ENCODE assay signal across 9 cellular contexts in the genomic region with DNA sequence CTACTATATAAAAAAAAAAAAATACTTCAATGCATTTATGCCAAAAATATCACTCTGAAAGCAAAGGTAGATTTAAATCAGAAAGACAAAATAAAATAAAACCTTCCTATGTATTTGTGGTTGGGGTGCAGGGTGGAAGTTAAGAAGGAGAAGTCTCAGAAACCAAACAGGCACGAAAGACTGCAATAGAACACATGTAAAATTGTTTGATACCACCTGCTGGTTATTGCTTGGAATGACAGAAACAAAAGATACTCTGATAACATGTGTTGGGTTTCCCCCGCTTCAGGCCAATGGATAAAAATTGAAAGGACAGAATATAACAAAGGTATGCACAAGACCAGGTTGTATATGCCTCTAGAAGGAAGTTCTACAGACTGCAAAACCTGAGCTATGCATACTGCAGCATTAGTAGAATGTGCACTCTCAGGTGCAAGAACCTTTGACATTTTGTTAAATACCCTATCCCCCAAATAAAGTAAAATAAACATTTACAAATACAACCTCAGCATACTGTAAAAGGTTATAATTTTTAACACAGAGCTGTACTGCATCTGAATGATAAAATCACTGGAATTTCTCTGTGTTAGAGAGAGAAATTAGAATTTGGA.
A peak's percentile ranks its signal among the peaks of the same experiment; 100 is the strongest.
DNase-seq lines count a peak whose midpoint lies in the region; ATAC-seq and TF ChIP-seq lines count a peak whose summit lies in the region.
"Had no signal": no experiment of that assay in that cellular context is flagged by ENCODE, and none has a peak within 500 bp of the region (broad histone marks: within the 10 kb centered on the region; RNA-seq: fewer than 3 reads in every experiment).

No MANE protein-coding gene starts in this region.

- TF ChIP-seq CTCF in GM12875 (IDR thresholded peaks at IDR 0.05; ENCODE audit: borderline replicate concordance, insufficient read depth, low read depth, low read length) = peak; percentile 49; the same call in 1 of the 2 replicates
- peak; percentile 50 for TF ChIP-seq CTCF in LNCaP clone FGC (IDR thresholded peaks at IDR 0.05; ENCODE audit: control insufficient read depth, extremely low read depth, insufficient read depth)
- TF ChIP-seq CTCF in adrenal gland (IDR thresholded peaks at IDR 0.05) = peak; percentile 28 to 54 (median 42)

- no peaks in the 10 kb centered on the region for H3K4me1 ChIP-seq in adrenal gland (replicated peaks in 1 of 2)

- no peaks in the 10 kb centered on the region for H3K4me1 Mint-ChIP-seq in activated naive CD8-positive, alpha-beta T cell treated with anti-CD3 and anti-CD28 coated beads for 36 hours
- no peaks in the 10 kb centered on the region for H3K4me1 Mint-ChIP-seq in activated CD8-positive, alpha-beta T cell treated with anti-CD3 and anti-CD28 coated beads, Interleukin-2, amount 10 ng/mL, durations not matched to agents 7 days and 5 days (ENCODE audit: low read depth)

- peak; percentile 91 for ATAC-seq in GM21723 (IDR thresholded peaks at IDR 0.05; ENCODE audit: unreplicated experiment)
- no peak for ATAC-seq in activated CD8-positive, alpha-beta T cell treated with anti-CD3 and anti-CD28 coated beads, Interleukin-2, amount 10 ng/mL, durations not matched to agents 7 days and 5 days

- H3K36me3 ChIP-seq in adrenal gland (replicated peaks in 1 of 2) = no peaks in the 10 kb centered on the region

- CTCF ChIA-PET in activated CD8-positive, alpha-beta T cell treated with anti-CD3 and anti-CD28 coated beads, Interleukin-2, amount 10 ng/mL, durations not matched to agents 7 days and 5 days (lab: Charles Lee) = no interaction called here

- no peak overlapping the region for H3K27ac ChIP-seq in adrenal gland

- H3K27me3 ChIP-seq in adrenal gland = no peaks in the 10 kb centered on the region

- POLR2A ChIA-PET in activated CD8-positive, alpha-beta T cell treated with anti-CD3 and anti-CD28 coated beads, Interleukin-2, amount 10 ng/mL, durations not matched to agents 7 days and 5 days (lab: Charles Lee) = no interaction called here

- H3K4me3 Mint-ChIP-seq in activated naive CD8-positive, alpha-beta T cell treated with anti-CD3 and anti-CD28 coated beads for 36 hours = no peak overlapping the region
- no peak overlapping the region for H3K4me3 Mint-ChIP-seq in activated CD8-positive, alpha-beta T cell treated with anti-CD3 and anti-CD28 coated beads, Interleukin-2, amount 10 ng/mL, durations not matched to agents 7 days and 5 days

- H3K27me3 Mint-ChIP-seq in activated naive CD8-positive, alpha-beta T cell treated with anti-CD3 and anti-CD28 coated beads for 36 hours = no peaks in the 10 kb centered on the region
- no peaks in the 10 kb centered on the region for H3K27me3 Mint-ChIP-seq in activated CD8-positive, alpha-beta T cell treated with anti-CD3 and anti-CD28 coated beads, Interleukin-2, amount 10 ng/mL, durations not matched to agents 7 days and 5 days (ENCODE audit: low read depth)

- H3K36me3 Mint-ChIP-seq in activated naive CD8-positive, alpha-beta T cell treated with anti-CD3 and anti-CD28 coated beads for 36 hours = peaks cover 2% of the 10 kb centered on the region
- no peaks in the 10 kb centered on the region for H3K36me3 Mint-ChIP-seq in activated CD8-positive, alpha-beta T cell treated with anti-CD3 and anti-CD28 coated beads, Interleukin-2, amount 10 ng/mL, durations not matched to agents 7 days and 5 days (ENCODE audit: low read depth)

- DNase-seq in LNCaP clone FGC (ENCODE audit: low read depth) (no peak), adrenal gland (no peak), medulla oblongata (ENCODE audit: extremely low spot score) (peak; percentile 51), EL (no peak)
- DNase-seq in activated naive CD8-positive, alpha-beta T cell treated with anti-CD3 and anti-CD28 coated beads for 36 hours = no peak
- no peak for DNase-seq in activated CD8-positive, alpha-beta T cell treated with anti-CD3 and anti-CD28 coated beads, Interleukin-2, amount 10 ng/mL, durations not matched to agents 7 days and 5 days

- TF ChIP-seq POLR2A in adrenal gland (IDR thresholded peaks at IDR 0.05) = no peak

- intact Hi-C loops in adrenal gland (cut with DNase I) = no loop called here

- peaks cover 2% of the 10 kb centered on the region for H3K9me3 Mint-ChIP-seq in activated naive CD8-positive, alpha-beta T cell treated with anti-CD3 and anti-CD28 coated beads for 36 hours
- no peaks in the 10 kb centered on the region for H3K9me3 Mint-ChIP-seq in activated CD8-positive, alpha-beta T cell treated with anti-CD3 and anti-CD28 coated beads, Interleukin-2, amount 10 ng/mL, durations not matched to agents 7 days and 5 days (ENCODE audit: insufficient read depth)

- H3K27ac Mint-ChIP-seq in activated naive CD8-positive, alpha-beta T cell treated with anti-CD3 and anti-CD28 coated beads for 36 hours = no peak overlapping the region
- H3K27ac Mint-ChIP-seq in activated CD8-positive, alpha-beta T cell treated with anti-CD3 and anti-CD28 coated beads, Interleukin-2, amount 10 ng/mL, durations not matched to agents 7 days and 5 days = no peak overlapping the region

- H3K9me3 ChIP-seq in adrenal gland (replicated peaks in 1 of 3) = no peaks in the 10 kb centered on the region

- WGBS in adrenal gland, 4 donors = 18 to 27% (median 24%) methylated on average over 2 of the region's 2 CpGs

- no peak overlapping the region for H3K4me3 ChIP-seq in GM12875 (ENCODE audit: low read depth, low read length)
- H3K4me3 ChIP-seq in LNCaP clone FGC (ENCODE audit: low read depth, low read length) = no peak overlapping the region
- H3K4me3 ChIP-seq in adrenal gland = no peak overlapping the region
- H3K4me3 ChIP-seq: lung had no signal
